ENCODE assay signal across 9 cellular contexts in the genomic region with DNA sequence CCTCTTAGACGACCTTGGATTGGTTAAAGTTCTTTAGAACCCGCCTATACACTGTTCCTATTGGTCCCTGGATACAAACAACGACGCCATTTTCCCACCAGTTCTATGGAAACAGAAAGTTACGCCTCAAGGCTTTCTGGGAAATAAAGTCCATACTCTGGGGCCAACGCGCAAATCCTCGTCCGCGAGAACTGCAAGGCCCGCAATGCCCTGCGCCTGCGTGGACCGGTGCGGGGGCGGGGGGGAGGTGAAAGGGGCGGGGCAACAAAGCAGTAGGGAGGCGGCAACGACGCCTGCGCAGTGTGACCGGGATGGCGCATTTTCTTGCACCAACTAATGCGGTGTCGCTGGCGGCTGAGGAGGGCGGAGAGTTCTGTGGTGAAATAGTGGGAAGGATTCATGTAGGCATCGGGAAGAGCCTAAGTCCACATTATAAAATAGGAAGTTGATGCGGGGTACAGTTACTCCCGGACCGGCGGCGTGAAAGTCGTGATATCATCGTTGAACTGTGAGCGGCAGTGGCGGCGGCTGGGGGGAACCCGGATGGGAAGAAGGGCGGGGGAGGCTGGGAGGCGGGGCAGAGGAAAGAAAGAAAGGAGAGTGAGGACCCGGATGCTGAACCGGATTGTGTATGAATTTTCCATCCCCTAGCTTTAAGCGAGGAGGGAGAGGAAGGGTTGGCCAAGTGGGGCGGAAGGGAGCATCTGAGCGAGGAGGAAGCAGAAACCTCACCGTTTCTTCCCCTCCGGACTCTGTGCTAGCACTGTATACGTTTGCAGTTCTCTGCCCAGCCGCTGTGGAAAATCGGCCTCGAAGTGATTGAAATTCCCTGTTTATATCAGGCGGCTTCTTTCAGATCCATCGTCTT. TPM values are rescaled to one million over a fixed set of nuclear protein-coding genes. Genes with fewer than 3 reads are reported as not detected.
DNase-seq lines count a peak whose midpoint lies in the region; ATAC-seq and TF ChIP-seq lines count a peak whose summit lies in the region.
"Had no signal": no experiment of that assay in that cellular context is flagged by ENCODE, and none has a peak within 500 bp of the region (broad histone marks: within the 10 kb centered on the region; RNA-seq: fewer than 3 reads in every experiment).

A gene (plus strand): TSS at position 300 of the 868 bp plus-strand sequence. CDS start 6,695 bp downstream, outside the sequence.

- H3K79me2 ChIP-seq in smooth muscle cell (ENCODE audit: low read depth), result peaks cover 82% of the 10 kb centered on the region

- no peaks in the 10 kb centered on the region for H3K27me3 ChIP-seq in smooth muscle cell (ENCODE audit: low read depth)

- H3K4me3 ChIP-seq in AG09309 (ENCODE audit: control insufficient read depth, low read depth, low read length) (peak within 1 kb of the TSS; percentile 92), cardiac fibroblast (replicated peaks in 1 of 2; ENCODE audit: low read depth in 2 of 2, low read length in 2 of 2) (peak within 1 kb of the TSS; percentile 85 to 95), smooth muscle cell (peak within 1 kb of the TSS; percentile 94)

- H3K4me1 ChIP-seq in smooth muscle cell (ENCODE audit: low read depth), result peaks cover 37% of the 10 kb centered on the region

- H3K27ac ChIP-seq in smooth muscle cell (ENCODE audit: low read depth), result peak within 1 kb of the TSS; percentile 96

- DNase-seq in AG09309 (ENCODE audit: low read depth) (peak; percentile 100), NCI-H226 (peak; percentile 92), WTC11 (ENCODE audit: low spot score) (peak; percentile 96), cardiac fibroblast (ENCODE audit: low read depth in 2 of 2) (peak; percentile 100), iPS-NIHi7 (ENCODE audit: extremely low spot score) (peak; percentile 90), smooth muscle cell (lab: John Stamatoyannopoulos, UW; ENCODE audit: unreplicated experiment) (peak; percentile 99)

- POLR2A ChIA-PET in WTC11 (lab: Charles Lee), result interaction anchor here (0.5 to 3.3 kb wide), 13 partner anchors 11 to 200 kb away, joined by 3 to 18 read pairs (median 3); a partner anchor contains a TSS

- H3K9me3 ChIP-seq in smooth muscle cell (replicated peaks; ENCODE audit: low read depth), result no peaks in the 10 kb centered on the region

- H3K4me1 Mint-ChIP-seq in WTC11, result peaks cover 30% of the 10 kb centered on the region

- TF ChIP-seq CTCF in AG09309 (IDR thresholded peaks at IDR 0.05; ENCODE audit: control insufficient read depth, insufficient read depth, low read depth, low read length, missing control alignments) (peak; percentile 15), WTC11 (IDR thresholded peaks at IDR 0.05) (no peak), cardiac fibroblast (IDR thresholded peaks at IDR 0.05; ENCODE audit: low read depth, low read length) (no peak), smooth muscle cell (IDR thresholded peaks at IDR 0.05; ENCODE audit: borderline replicate concordance, insufficient read depth, poor library complexity, severe bottlenecking) (no peak)

- no peak within 1 kb of the TSS for H3K27ac Mint-ChIP-seq in WTC11

- CTCF ChIA-PET in WTC11 (lab: Charles Lee), result interaction anchor here (0.6 to 2.0 kb wide), 6 partner anchors 75 to 269 kb away, joined by 3 to 13 read pairs (median 5); no protein-coding TSS in a partner anchor

- H3K9me3 Mint-ChIP-seq in WTC11, result no peaks in the 10 kb centered on the region
- H3K9me3 Mint-ChIP-seq: T-helper 1 cell treated with Interleukin-12 subunit alpha and Interleukin-12 subunit beta and Interleukin-4 antibody, amounts not matched to agents 30 μg/mL and 1 μg/mL, for 36 hours had no signal

- H3K36me3 Mint-ChIP-seq in WTC11, result peaks cover 28% of the 10 kb centered on the region

- H3K4me2 ChIP-seq in smooth muscle cell, result peak within 1 kb of the TSS; percentile 97

- no peaks in the 10 kb centered on the region for H3K36me3 ChIP-seq in smooth muscle cell (ENCODE audit: low read depth)

- TF ChIP-seq POLR2A in GM18951 (IDR thresholded peaks at IDR 0.05; ENCODE audit: extremely low read depth, insufficient read depth, insufficient read length), result peak; percentile 84

- H2AFZ ChIP-seq in smooth muscle cell (ENCODE audit: low read depth), result peak within 1 kb of the TSS; percentile 93

- H3K9ac ChIP-seq in smooth muscle cell (ENCODE audit: low read depth), result peak within 1 kb of the TSS; percentile 98

- H3F3A ChIP-seq in smooth muscle cell (ENCODE audit: low read depth), result peaks cover 20% of the 10 kb centered on the region

- ATAC-seq in HG03196 (IDR thresholded peaks at IDR 0.05; ENCODE audit: unreplicated experiment), result peak; percentile 80
- ATAC-seq in WTC11, result peak; percentile 88

- in situ Hi-C loops in GM18951 (cut with MboI; ENCODE audit: low sequenced_read_pairs, unreplicated experiment), result no loop called here

- no peak within 1 kb of the TSS for H3K4me3 Mint-ChIP-seq in WTC11

- peaks cover 65% of the 10 kb centered on the region for H4K20me1 ChIP-seq in smooth muscle cell (ENCODE audit: low read depth)

- H3K27me3 Mint-ChIP-seq in WTC11 (ENCODE audit: low read depth), result no peaks in the 10 kb centered on the region

- under 1% methylated on average over 53 of the region's 54 CpGs for WGBS in smooth muscle cell (ENCODE audit: low lambda C conversion rate)

TF ChIP-seq in WTC11, 78 proteins besides CTCF, POLR2A, EP300 and RAD21 (continues in another document):
- TF ChIP-seq, protein P1, sequence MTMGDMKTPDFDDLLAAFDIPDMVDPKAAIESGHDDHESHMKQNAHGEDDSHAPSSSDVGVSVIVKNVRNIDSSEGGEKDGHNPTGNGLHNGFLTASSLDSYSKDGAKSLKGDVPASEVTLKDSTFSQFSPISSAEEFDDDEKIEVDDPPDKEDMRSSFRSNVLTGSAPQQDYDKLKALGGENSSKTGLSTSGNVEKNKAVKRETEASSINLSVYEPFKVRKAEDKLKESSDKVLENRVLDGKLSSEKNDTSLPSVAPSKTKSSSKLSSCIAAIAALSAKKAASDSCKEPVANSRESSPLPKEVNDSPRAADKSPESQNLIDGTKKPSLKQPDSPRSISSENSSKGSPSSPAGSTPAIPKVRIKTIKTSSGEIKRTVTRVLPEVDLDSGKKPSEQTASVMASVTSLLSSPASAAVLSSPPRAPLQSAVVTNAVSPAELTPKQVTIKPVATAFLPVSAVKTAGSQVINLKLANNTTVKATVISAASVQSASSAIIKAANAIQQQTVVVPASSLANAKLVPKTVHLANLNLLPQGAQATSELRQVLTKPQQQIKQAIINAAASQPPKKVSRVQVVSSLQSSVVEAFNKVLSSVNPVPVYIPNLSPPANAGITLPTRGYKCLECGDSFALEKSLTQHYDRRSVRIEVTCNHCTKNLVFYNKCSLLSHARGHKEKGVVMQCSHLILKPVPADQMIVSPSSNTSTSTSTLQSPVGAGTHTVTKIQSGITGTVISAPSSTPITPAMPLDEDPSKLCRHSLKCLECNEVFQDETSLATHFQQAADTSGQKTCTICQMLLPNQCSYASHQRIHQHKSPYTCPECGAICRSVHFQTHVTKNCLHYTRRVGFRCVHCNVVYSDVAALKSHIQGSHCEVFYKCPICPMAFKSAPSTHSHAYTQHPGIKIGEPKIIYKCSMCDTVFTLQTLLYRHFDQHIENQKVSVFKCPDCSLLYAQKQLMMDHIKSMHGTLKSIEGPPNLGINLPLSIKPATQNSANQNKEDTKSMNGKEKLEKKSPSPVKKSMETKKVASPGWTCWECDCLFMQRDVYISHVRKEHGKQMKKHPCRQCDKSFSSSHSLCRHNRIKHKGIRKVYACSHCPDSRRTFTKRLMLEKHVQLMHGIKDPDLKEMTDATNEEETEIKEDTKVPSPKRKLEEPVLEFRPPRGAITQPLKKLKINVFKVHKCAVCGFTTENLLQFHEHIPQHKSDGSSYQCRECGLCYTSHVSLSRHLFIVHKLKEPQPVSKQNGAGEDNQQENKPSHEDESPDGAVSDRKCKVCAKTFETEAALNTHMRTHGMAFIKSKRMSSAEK (CRISPR knock-in tag; IDR thresholded peaks at IDR 0.05; ENCODE audit: borderline replicate concordance), result 0 out of 2 replicates have a peak, but pooled peaks have one; percentile 21
- TF ChIP-seq ZNF232 (CRISPR knock-in tag; IDR thresholded peaks at IDR 0.05) (no peak), GTF2I (CRISPR knock-in tag; conservative IDR thresholded peaks at IDR 0.05) (no peak), ZNF219 (CRISPR knock-in tag; IDR thresholded peaks at IDR 0.05; ENCODE audit: borderline replicate concordance) (no peak), NFATC4 (CRISPR knock-in tag; IDR thresholded peaks at IDR 0.05) (no peak), FOXP1 (CRISPR knock-in tag; IDR thresholded peaks at IDR 0.05; ENCODE audit: borderline replicate concordance) (no peak), ZNF423 (CRISPR knock-in tag; IDR thresholded peaks at IDR 0.05) (no peak), TEAD4 (CRISPR knock-in tag; IDR thresholded peaks at IDR 0.05) (no peak), NFYB (CRISPR knock-in tag; conservative IDR thresholded peaks at IDR 0.05; ENCODE audit: low read depth) (peak; percentile 54; the same call in 1 of the 2 replicates), ZBTB21 (CRISPR knock-in tag; IDR thresholded peaks at IDR 0.05; ENCODE audit: borderline replicate concordance) (no peak)
- TF ChIP-seq, protein P2, sequence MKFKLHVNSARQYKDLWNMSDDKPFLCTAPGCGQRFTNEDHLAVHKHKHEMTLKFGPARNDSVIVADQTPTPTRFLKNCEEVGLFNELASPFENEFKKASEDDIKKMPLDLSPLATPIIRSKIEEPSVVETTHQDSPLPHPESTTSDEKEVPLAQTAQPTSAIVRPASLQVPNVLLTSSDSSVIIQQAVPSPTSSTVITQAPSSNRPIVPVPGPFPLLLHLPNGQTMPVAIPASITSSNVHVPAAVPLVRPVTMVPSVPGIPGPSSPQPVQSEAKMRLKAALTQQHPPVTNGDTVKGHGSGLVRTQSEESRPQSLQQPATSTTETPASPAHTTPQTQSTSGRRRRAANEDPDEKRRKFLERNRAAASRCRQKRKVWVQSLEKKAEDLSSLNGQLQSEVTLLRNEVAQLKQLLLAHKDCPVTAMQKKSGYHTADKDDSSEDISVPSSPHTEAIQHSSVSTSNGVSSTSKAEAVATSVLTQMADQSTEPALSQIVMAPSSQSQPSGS (CRISPR knock-in tag; IDR thresholded peaks at IDR 0.05; ENCODE audit: borderline replicate concordance, low read depth), result no peak
- TF ChIP-seq, protein P3, sequence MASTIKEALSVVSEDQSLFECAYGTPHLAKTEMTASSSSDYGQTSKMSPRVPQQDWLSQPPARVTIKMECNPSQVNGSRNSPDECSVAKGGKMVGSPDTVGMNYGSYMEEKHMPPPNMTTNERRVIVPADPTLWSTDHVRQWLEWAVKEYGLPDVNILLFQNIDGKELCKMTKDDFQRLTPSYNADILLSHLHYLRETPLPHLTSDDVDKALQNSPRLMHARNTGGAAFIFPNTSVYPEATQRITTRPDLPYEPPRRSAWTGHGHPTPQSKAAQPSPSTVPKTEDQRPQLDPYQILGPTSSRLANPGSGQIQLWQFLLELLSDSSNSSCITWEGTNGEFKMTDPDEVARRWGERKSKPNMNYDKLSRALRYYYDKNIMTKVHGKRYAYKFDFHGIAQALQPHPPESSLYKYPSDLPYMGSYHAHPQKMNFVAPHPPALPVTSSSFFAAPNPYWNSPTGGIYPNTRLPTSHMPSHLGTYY (CRISPR knock-in tag; IDR thresholded peaks at IDR 0.05), result no peak

RNA-seq across cellular contexts. Expression of the gene that starts here (rescaled TPM):
- total RNA-seq in WTC11 (2021) (37.3 to 43.5 TPM (median 39.2 TPM) in 3 replicates), smooth muscle cell (41.3 and 45.8 TPM in 2 replicates)
- 47.5 and 48.1 TPM in 2 replicates for polyA plus RNA-seq in smooth muscle cell

Comparison
In these comparisons a context has a peak if more than half of its experiments do, and no peak if none do; other contexts are left out.
1. Peak in every context shown above with its lines: DNase-seq, ATAC-seq, H3K4me3 ChIP-seq and H3K27ac ChIP-seq.